In genomic region chr10:33335550-33335799, GRCh38 we compare ENCODE assay signal across 9 cellular contexts. TPM values are rescaled to one million over a fixed set of nuclear protein-coding genes. Genes with fewer than 3 reads are reported as not detected.
DNase-seq lines count a peak whose midpoint lies in the region; TF ChIP-seq lines count a peak whose summit lies in the region.
"Had no signal": no experiment of that assay in that cellular context is flagged by ENCODE, and none has a peak within 500 bp of the region (broad histone marks: within the 10 kb centered on the region; RNA-seq: fewer than 3 reads in every experiment).

No MANE protein-coding gene starts in this region.

- in situ Hi-C loops in G401 (cut with HindIII; ENCODE audit: low sequenced_read_pairs) = no loop called here

- H3K4me1 ChIP-seq in colonic mucosa = peaks cover 3% of the 10 kb centered on the region

- H3K27me3 ChIP-seq in colonic mucosa = peaks cover 8% of the 10 kb centered on the region

- no peak for DNase-seq in HFFc6
- DNase-seq in colonic mucosa = no peak
- no peak for DNase-seq in mesothelial cell of epicardium (ENCODE audit: low spot score in 2 of 2, unreplicated experiment in 2 of 2)
- DNase-seq in effector CD8-positive, alpha-beta T cell (lab: John Stamatoyannopoulos, UW) = no peak
- DNase-seq in G401 (ENCODE audit: low spot score) = no peak
- DNase-seq in occipital lobe (lab: John Stamatoyannopoulos, UW) = no peak
- no peak for DNase-seq in NOMO-1 treated with dmso at 0.1 percent for 144 hours (lab: John Stamatoyannopoulos, UW; ENCODE audit: unreplicated experiment)
- DNase-seq: activated gamma-delta T cell had no signal

- peak overlapping the region; percentile 71 to 78 for H3K9ac ChIP-seq in colonic mucosa (ENCODE audit: low read depth in 2 of 2, low read length in 2 of 2)

- H3K27ac ChIP-seq in 22Rv1 (peak overlapping the region; percentile 83), colonic mucosa (peak overlapping the region; percentile 73)

- H3K4me3 ChIP-seq in colonic mucosa = peak overlapping the region; percentile 65

- peak overlapping the region; percentile 94 for H3K4me3 Mint-ChIP-seq in HFFc6
- H3K4me3 Mint-ChIP-seq in mesothelial cell of epicardium = peak overlapping the region; percentile 79

- peaks cover 57% of the 10 kb centered on the region for H3K4me1 Mint-ChIP-seq in HFFc6 (ENCODE audit: low read depth)
- H3K4me1 Mint-ChIP-seq in mesothelial cell of epicardium = peaks cover 59% of the 10 kb centered on the region

- no peaks in the 10 kb centered on the region for H3K36me3 ChIP-seq in colonic mucosa

- no peaks in the 10 kb centered on the region for H3K9me3 ChIP-seq in colonic mucosa

- H3K27me3 Mint-ChIP-seq in HFFc6 (ENCODE audit: insufficient read depth) (no peaks in the 10 kb centered on the region; the same call in none of the 2 replicates), mesothelial cell of epicardium (ENCODE audit: low read depth) (no peaks in the 10 kb centered on the region)

- H3K27ac Mint-ChIP-seq in HFFc6 (peak overlapping the region; percentile 96), mesothelial cell of epicardium (no peak overlapping the region)

- H3K9me3 Mint-ChIP-seq in HFFc6 (no peaks in the 10 kb centered on the region), mesothelial cell of epicardium (no peaks in the 10 kb centered on the region)

- H3K36me3 Mint-ChIP-seq in HFFc6 (ENCODE audit: low read depth) (peaks cover 28% of the 10 kb centered on the region), mesothelial cell of epicardium (no peaks in the 10 kb centered on the region)

- intact Hi-C loops in colonic mucosa (cut with DNase I) = loop anchor here (10.0 kb wide), 1 partner anchor 141 kb away; no protein-coding TSS in a partner anchor

- TF ChIP-seq CTCF in 22Rv1 (IDR thresholded peaks at IDR 0.05) = no peak
- no peak for TF ChIP-seq CTCF in HFFc6 (IDR thresholded peaks at IDR 0.05)
- no peak for TF ChIP-seq CTCF in colonic mucosa (IDR thresholded peaks at IDR 0.05)
- TF ChIP-seq CTCF in mesothelial cell of epicardium (IDR thresholded peaks at IDR 0.05; ENCODE audit: unreplicated experiment) = no peak

RNA-seq across cellular contexts. Expression of gene NRP1, which starts 1.0 kb away (rescaled TPM):
- total RNA-seq in HFFc6 (2021; fragmentation: NEBNext Ultra II Directional; extraction: Animal tissue kit (Norgen Biotek cat#: 25700)) = 100 to 1,000 TPM; 136 to 164 (median 147) TPM
- 10 to 100 TPM; 11.7 to 18.4 TPM for total RNA-seq in colonic mucosa
- 44.8 to 51.2 TPM (median 47.7 TPM) in 3 replicates for total RNA-seq in mesothelial cell of epicardium
- 4.0 and 17.1 TPM in 2 replicates for total RNA-seq in G401 (2014; rRNA removed; shearing (Covaris generic))
- 91.9 TPM for total RNA-seq in occipital lobe
